Comparison of ENCODE assay signal across 9 cellular contexts in the genomic region with DNA sequence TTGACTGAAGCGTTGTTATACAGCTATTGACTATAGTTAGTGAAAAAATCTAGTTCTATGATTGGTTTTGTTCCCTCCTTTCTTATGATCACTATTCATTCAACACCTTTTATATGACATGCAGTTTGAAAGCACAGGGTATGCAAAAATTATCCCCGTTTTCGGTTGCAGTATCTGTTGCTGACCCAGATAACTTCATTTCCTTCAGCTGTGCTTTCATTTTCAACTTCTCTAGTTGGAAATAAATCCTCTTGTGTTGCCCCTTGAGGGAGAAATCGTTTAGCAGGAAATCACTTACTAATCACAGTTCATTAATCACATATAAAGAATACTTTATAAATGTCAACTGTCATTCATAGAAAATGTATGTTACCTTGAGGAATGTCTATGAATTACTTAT. TPM values are rescaled to one million over a fixed set of nuclear protein-coding genes. Genes with fewer than 3 reads are reported as not detected.
DNase-seq lines count a peak whose midpoint lies in the region; ATAC-seq and TF ChIP-seq lines count a peak whose summit lies in the region.
"Had no signal": no experiment of that assay in that cellular context is flagged by ENCODE, and none has a peak within 500 bp of the region (broad histone marks: within the 10 kb centered on the region; RNA-seq: fewer than 3 reads in every experiment).

No MANE protein-coding gene starts in this region.

- no peaks in the 10 kb centered on the region for H3K27me3 ChIP-seq in prostate gland (replicated peaks; ENCODE audit: insufficient read depth)

- H3K36me3 ChIP-seq in prostate gland = no peaks in the 10 kb centered on the region

- no peak overlapping the region for H3K27ac ChIP-seq in prostate gland
- H3K27ac ChIP-seq: VCaP had no signal

- intact Hi-C loops in prostate gland (cut with DNase I) = no loop called here

- no peaks in the 10 kb centered on the region for H3K9me3 ChIP-seq in prostate gland

- H3K4me3 ChIP-seq in prostate gland = no peak overlapping the region

- DNase-seq in left lobe of liver (ENCODE audit: low spot score) = no peak
- no peak for DNase-seq in NCI-H128 (lab: John Stamatoyannopoulos, UW; ENCODE audit: unreplicated experiment)
- no peak for DNase-seq in HuH-7 (ENCODE audit: low spot score)
- DNase-seq in prostate gland (ENCODE audit: low spot score) = no peak
- no peak for DNase-seq in activated gamma-delta T cell (lab: John Stamatoyannopoulos, UW)

- 72% methylated on average over 4 of the region's 4 CpGs for WGBS in prostate gland

- no peaks in the 10 kb centered on the region for H3K4me1 ChIP-seq in prostate gland (replicated peaks)

- TF ChIP-seq CTCF in prostate gland (IDR thresholded peaks at IDR 0.05) = no peak

- no peak for TF ChIP-seq POLR2A in prostate gland (IDR thresholded peaks at IDR 0.05)

- ATAC-seq in GM18502 (IDR thresholded peaks at IDR 0.05; ENCODE audit: poor library complexity, unreplicated experiment) = peak; percentile 83
- peak; percentile 92 for ATAC-seq in GM21390 (IDR thresholded peaks at IDR 0.05; ENCODE audit: unreplicated experiment)
- ATAC-seq in HG03520 (IDR thresholded peaks at IDR 0.05; ENCODE audit: unreplicated experiment) = peak; percentile 76
- peak; percentile 38 for ATAC-seq in left lobe of liver

RNA-seq across cellular contexts. Expression of gene MBNL1, which starts 55.1 kb away (rescaled TPM):
- total RNA-seq in left lobe of liver (48.4 TPM), prostate gland (100 to 1,000 TPM; 131 to 226 TPM)

Comparison
In these comparisons a context has a peak if more than half of its experiments do, and no peak if none do; other contexts are left out.
1. ATAC-seq: peak in every context shown above with its lines; median percentile 92 in GM21390; 83 in GM18502; 76 in HG03520; 38 in left lobe of liver.